In genomic region chr15:101014921-101015841, GRCh38 we compare ENCODE assay signal across 8 cellular contexts.
DNase-seq lines count a peak whose midpoint lies in the region; ATAC-seq and TF ChIP-seq lines count a peak whose summit lies in the region.

No MANE protein-coding gene starts in this region.

- H3K4me3 ChIP-seq in LNCaP clone FGC (ENCODE audit: low read depth, low read length) (no peak overlapping the region), astrocyte of the cerebellum (ENCODE audit: low read depth, low read length) (no peak overlapping the region)

- in situ Hi-C loops in astrocyte of the cerebellum (cut with HindIII; ENCODE audit: low sequenced_read_pairs), result no loop called here

- DNase-seq in NCI-H2107 (lab: John Stamatoyannopoulos, UW) (peak; percentile 17), NCI-H2107 treated with DMSO at 0.1 percent for 48 hours (lab: John Stamatoyannopoulos, UW; ENCODE audit: unreplicated experiment) (no peak), LNCaP clone FGC (ENCODE audit: low read depth) (peak; percentile 21), T-helper 9 cell (peak; percentile 66), astrocyte of the cerebellum (ENCODE audit: low read depth) (peak; percentile 47), hypothalamus (lab: John Stamatoyannopoulos, UW) (peak in 45 of 51 donors; percentile 11 to 78 (median 48)), smooth muscle cell of the brain vasculature (ENCODE audit: low read depth, low spot score) (peak; percentile 45)

- TF ChIP-seq CTCF in LNCaP clone FGC (IDR thresholded peaks at IDR 0.05; ENCODE audit: control insufficient read depth, extremely low read depth, insufficient read depth) (peak; percentile 92), astrocyte of the cerebellum (IDR thresholded peaks at IDR 0.05; ENCODE audit: low read depth, low read length, missing control alignments) (peak; percentile 94)

- no peak for ATAC-seq in HG02938 (IDR thresholded peaks at IDR 0.05; ENCODE audit: unreplicated experiment)
